Comparison of ENCODE assay signal across 1 cellular context in the genomic region with DNA sequence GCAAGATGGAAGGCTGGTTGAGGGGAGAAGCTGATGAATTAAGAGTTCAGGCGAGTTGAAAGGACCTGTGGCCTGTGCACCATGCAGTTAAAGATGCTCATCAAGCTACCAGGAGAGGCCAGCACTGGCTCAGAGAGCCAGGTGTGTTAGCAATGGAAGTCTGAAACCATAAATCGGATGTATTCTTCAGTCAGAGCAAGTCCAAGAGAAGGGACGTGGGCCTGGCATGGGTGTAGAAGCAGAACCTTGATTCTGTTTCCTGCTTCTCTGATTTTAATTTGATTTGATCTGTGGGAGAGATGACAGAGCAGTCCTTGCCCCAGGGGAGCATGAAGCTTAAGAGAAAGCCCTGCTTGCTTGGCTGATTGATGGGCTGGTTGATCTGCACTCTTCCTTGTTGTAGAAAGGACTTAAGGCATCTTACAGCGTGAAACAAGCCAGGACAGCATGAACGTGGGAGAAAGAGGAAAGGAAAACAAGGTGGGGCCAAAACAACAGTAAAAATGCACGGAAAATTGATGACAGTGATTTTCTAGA.
TF ChIP-seq lines count a peak whose summit lies in the region.

No MANE protein-coding gene starts in this region.

TF ChIP-seq in GM12878, 131 proteins besides CTCF, POLR2A, EP300 and RAD21:
- TF ChIP-seq BCL3 (IDR thresholded peaks at IDR 0.05; ENCODE audit: borderline replicate concordance, insufficient read depth, low read depth, low read length, poor library complexity, severe bottlenecking) (no peak), ZNF217 (IDR thresholded peaks at IDR 0.05) (no peak), RFX5 (IDR thresholded peaks at IDR 0.05; ENCODE audit: low read depth, low read length) (no peak), SKIL (IDR thresholded peaks at IDR 0.05; ENCODE audit: low read depth, poor library complexity, severe bottlenecking) (no peak), SREBF1 (IDR thresholded peaks at IDR 0.05; ENCODE audit: low read length) (no peak), BHLHE40 (IDR thresholded peaks at IDR 0.05; ENCODE audit: borderline replicate concordance in 1 of 2, low read depth in 2 of 2, low read length in 1 of 2) (no peak), ZNF274 (IDR thresholded peaks at IDR 0.05; ENCODE audit: insufficient read depth, insufficient read length) (no peak), FOXK2 (IDR thresholded peaks at IDR 0.05) (no peak), MTA2 (IDR thresholded peaks at IDR 0.05; ENCODE audit: low read depth) (no peak), NRF1 (conservative IDR thresholded peaks at IDR 0.05; ENCODE audit: low read depth, low read length) (no peak), POU2F2 (IDR thresholded peaks at IDR 0.05; ENCODE audit: borderline replicate concordance, low read depth, low read length) (no peak)
- TF ChIP-seq, protein P1, sequence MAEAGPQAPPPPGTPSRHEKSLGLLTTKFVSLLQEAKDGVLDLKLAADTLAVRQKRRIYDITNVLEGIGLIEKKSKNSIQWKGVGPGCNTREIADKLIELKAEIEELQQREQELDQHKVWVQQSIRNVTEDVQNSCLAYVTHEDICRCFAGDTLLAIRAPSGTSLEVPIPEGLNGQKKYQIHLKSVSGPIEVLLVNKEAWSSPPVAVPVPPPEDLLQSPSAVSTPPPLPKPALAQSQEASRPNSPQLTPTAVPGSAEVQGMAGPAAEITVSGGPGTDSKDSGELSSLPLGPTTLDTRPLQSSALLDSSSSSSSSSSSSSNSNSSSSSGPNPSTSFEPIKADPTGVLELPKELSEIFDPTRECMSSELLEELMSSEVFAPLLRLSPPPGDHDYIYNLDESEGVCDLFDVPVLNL (IDR thresholded peaks at IDR 0.05; ENCODE audit: low read depth, low read length) = no peak
- TF ChIP-seq, protein P2, sequence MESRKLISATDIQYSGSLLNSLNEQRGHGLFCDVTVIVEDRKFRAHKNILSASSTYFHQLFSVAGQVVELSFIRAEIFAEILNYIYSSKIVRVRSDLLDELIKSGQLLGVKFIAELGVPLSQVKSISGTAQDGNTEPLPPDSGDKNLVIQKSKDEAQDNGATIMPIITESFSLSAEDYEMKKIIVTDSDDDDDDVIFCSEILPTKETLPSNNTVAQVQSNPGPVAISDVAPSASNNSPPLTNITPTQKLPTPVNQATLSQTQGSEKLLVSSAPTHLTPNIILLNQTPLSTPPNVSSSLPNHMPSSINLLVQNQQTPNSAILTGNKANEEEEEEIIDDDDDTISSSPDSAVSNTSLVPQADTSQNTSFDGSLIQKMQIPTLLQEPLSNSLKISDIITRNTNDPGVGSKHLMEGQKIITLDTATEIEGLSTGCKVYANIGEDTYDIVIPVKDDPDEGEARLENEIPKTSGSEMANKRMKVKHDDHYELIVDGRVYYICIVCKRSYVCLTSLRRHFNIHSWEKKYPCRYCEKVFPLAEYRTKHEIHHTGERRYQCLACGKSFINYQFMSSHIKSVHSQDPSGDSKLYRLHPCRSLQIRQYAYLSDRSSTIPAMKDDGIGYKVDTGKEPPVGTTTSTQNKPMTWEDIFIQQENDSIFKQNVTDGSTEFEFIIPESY (IDR thresholded peaks at IDR 0.05) = no peak
TF ChIP-seq in GM12878: peak in this region for 0.
